In the genomic region with DNA sequence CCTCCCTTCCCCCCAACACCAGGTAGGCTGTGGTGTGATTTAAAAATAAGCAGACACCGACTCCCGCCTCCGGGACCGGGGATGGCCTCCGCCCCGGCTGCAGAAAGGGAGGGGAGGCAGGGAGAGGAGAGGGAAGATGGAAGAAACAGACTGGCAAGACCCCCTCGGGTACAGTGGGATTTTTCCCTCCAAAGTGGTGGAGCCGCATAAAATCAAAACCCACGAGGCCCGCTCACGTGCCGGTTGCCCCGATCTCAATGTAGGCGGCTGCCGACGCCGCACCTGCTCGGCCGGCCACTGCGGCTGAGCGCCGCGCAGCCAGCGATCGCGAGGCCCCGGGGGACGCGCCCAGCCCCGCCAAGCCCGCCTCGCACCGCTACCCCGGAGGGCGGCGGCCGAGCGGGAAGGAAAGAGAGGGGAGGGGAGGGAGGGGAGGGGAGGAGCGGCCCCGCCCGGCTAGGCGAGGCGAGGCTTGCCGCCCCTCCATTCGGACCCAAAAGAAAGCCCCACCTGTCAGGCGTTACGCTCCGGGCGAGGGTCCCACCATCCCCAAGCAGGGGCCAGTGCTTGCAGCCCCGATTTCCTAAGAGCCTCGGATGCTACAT, we compare ENCODE assay signal across 8 cellular contexts. TPM values are rescaled to one million over a fixed set of nuclear protein-coding genes. Genes with fewer than 3 reads are reported as not detected.
DNase-seq lines count a peak whose midpoint lies in the region; ATAC-seq and TF ChIP-seq lines count a peak whose summit lies in the region.

No MANE protein-coding gene starts in this region.

- TF ChIP-seq CTCF in heart left ventricle (IDR thresholded peaks at IDR 0.05) = no peak

- H3K4me2 ChIP-seq in BLaER1 treated with 17β-estradiol and CSF1 and Interleukin-3, amounts not matched to agents 10 nM and 100 nM = peak overlapping the region; percentile 70 to 99 (median 95)

- peaks cover 0 to 11% (median 0%) of the 10 kb centered on the region in 11 experiments; a peak in 1 of 22 replicates for H3K36me3 ChIP-seq in BLaER1 treated with 17β-estradiol and CSF1 and Interleukin-3, amounts not matched to agents 10 nM and 100 nM
- H3K36me3 ChIP-seq in HUES6 (ENCODE audit: control insufficient read depth, insufficient read depth, low read length) = no peaks in the 10 kb centered on the region
- H3K36me3 ChIP-seq in heart left ventricle = no peaks in the 10 kb centered on the region

- peak; percentile 7 to 10 for DNase-seq in activated CD4-positive, alpha-beta T cell treated with anti-CD3 and anti-CD28 coated beads, Interleukin-2, amount 50 U/mL, for 48 hours
- DNase-seq in heart left ventricle (no peak), skeletal muscle cell (ENCODE audit: low read depth) (no peak), middle frontal gyrus (ENCODE audit: extremely low spot score, low spot score) (no peak), COLO829 (ENCODE audit: low spot score) (no peak)
- no peak for DNase-seq in activated effector memory CD4-positive, alpha-beta T cell treated with Interleukin-2 at 50 U/mL for 16 hours

- peak overlapping the region; percentile 33 to 96 (median 88); a peak in 21 of 22 replicates for H3K27ac ChIP-seq in BLaER1 treated with 17β-estradiol and CSF1 and Interleukin-3, amounts not matched to agents 10 nM and 100 nM
- H3K27ac ChIP-seq in HUES6 (ENCODE audit: low read depth, low read length) = peak overlapping the region; percentile 93
- peak overlapping the region in 2 of 12 donors; percentile 3 to 44 for H3K27ac ChIP-seq in heart left ventricle

- peak in 3 of 4 donors; percentile 32 to 58 (median 55) for ATAC-seq in heart left ventricle

- no peaks in the 10 kb centered on the region for H3K9me3 ChIP-seq in BLaER1 treated with 17β-estradiol and CSF1 and Interleukin-3, amounts not matched to agents 10 nM and 100 nM (replicated peaks in 1 of 11)
- no peaks in the 10 kb centered on the region for H3K9me3 ChIP-seq in HUES6 (ENCODE audit: control insufficient read depth, insufficient read depth, low read depth, low read length)
- H3K9me3 ChIP-seq in heart left ventricle = no peaks in the 10 kb centered on the region

- peaks cover 9 to 31% (median 17%) of the 10 kb centered on the region in 10 experiments for H3K4me1 ChIP-seq in BLaER1 treated with 17β-estradiol and CSF1 and Interleukin-3, amounts not matched to agents 10 nM and 100 nM
- peaks cover 29% of the 10 kb centered on the region for H3K4me1 ChIP-seq in HUES6 (ENCODE audit: control insufficient read depth, insufficient read depth, low read length)
- H3K4me1 ChIP-seq in heart left ventricle = peaks cover 6 to 20% (median 14%) of the 10 kb centered on the region in 12 donors

- peak overlapping the region; percentile 77 to 94 (median 90) for H3K9ac ChIP-seq in BLaER1 treated with 17β-estradiol and CSF1 and Interleukin-3, amounts not matched to agents 10 nM and 100 nM
- peak overlapping the region; percentile 73 for H3K9ac ChIP-seq in HUES6 (ENCODE audit: low read length)

- peaks cover 0 to 12% (median 0%) of the 10 kb centered on the region in 11 experiments; a peak in 3 of 22 replicates for H4K20me1 ChIP-seq in BLaER1 treated with 17β-estradiol and CSF1 and Interleukin-3, amounts not matched to agents 10 nM and 100 nM

- WGBS in heart left ventricle, 4 donors = 0 to 1% (median 1%) methylated on average over 32 to 51 of the region's 51 CpGs

- intact Hi-C loops in heart left ventricle (cut with DNase I) = loop anchor here in 1 of 10 donors (5.0 kb wide), 2 partner anchors 80 to 115 kb away; no protein-coding TSS in a partner anchor

- no peak for TF ChIP-seq POLR2A in heart left ventricle (IDR thresholded peaks at IDR 0.05)

- no peaks in the 10 kb centered on the region for H3K27me3 ChIP-seq in BLaER1 treated with 17β-estradiol and CSF1 and Interleukin-3, amounts not matched to agents 10 nM and 100 nM
- H3K27me3 ChIP-seq in HUES6 (ENCODE audit: control insufficient read depth, insufficient read depth, low read length) (peaks cover 4% of the 10 kb centered on the region; the same call in 1 of the 2 replicates), heart left ventricle (peaks cover 5 to 57% (median 32%) of the 10 kb centered on the region in 9 donors)

- peak overlapping the region; percentile 72 to 94 (median 85) for H3K4me3 ChIP-seq in BLaER1 treated with 17β-estradiol and CSF1 and Interleukin-3, amounts not matched to agents 10 nM and 100 nM
- peak overlapping the region; percentile 89 for H3K4me3 ChIP-seq in HUES6 (ENCODE audit: low read depth, low read length)
- H3K4me3 ChIP-seq in heart left ventricle = peak overlapping the region; percentile 4 to 65 (median 56)
- H3K4me3 ChIP-seq in skeletal muscle cell (ENCODE audit: low read depth, low read length) = peak overlapping the region; percentile 38

RNA-seq across cellular contexts. Expression of a gene that starts 0.8 kb away (rescaled TPM):
- 1 to 10 TPM in 8 of 9 donors, under 1 TPM in 1; 0.49 to 7.3 (median 3.7) TPM for total RNA-seq in heart left ventricle
- polyA plus RNA-seq in heart left ventricle = under 1 TPM; 0.55 to 0.61 TPM

RNA-seq across cellular contexts. Expression of a gene that starts 23.2 kb away (rescaled TPM):
- not detected for total RNA-seq in heart left ventricle
- not detected for polyA plus RNA-seq in heart left ventricle

RNA-seq across cellular contexts. Expression of a gene that starts 53.2 kb away (rescaled TPM):
- under 1 TPM in 6 of 9 donors, not detected in 3; 0.09 to 0.38 (median 0.19) TPM for total RNA-seq in heart left ventricle
- under 1 TPM; 0.04 to 0.46 TPM for polyA plus RNA-seq in heart left ventricle

Comparison
In these comparisons a context has a peak if more than half of its experiments do, and no peak if none do; other contexts are left out.
1. H3K4me3 ChIP-seq: peak in every context shown above with its lines; median percentile 89 in HUES6; 85 in BLaER1 treated with 17β-estradiol and CSF1 and Interleukin-3, amounts not matched to agents 10 nM and 100 nM; 56 in heart left ventricle; 38 in skeletal muscle cell.
2. DNase-seq: peak in activated CD4-positive, alpha-beta T cell treated with anti-CD3 and anti-CD28 coated beads, Interleukin-2, amount 50 U/mL, for 48 hours (2 of 2); none in heart left ventricle (0 of 5), skeletal muscle cell (single experiment), middle frontal gyrus (single experiment), COLO829 (single experiment) and activated effector memory CD4-positive, alpha-beta T cell treated with Interleukin-2 at 50 U/mL for 16 hours (single experiment).